37 cellular contexts compared by ENCODE assay signal in the genomic region with DNA sequence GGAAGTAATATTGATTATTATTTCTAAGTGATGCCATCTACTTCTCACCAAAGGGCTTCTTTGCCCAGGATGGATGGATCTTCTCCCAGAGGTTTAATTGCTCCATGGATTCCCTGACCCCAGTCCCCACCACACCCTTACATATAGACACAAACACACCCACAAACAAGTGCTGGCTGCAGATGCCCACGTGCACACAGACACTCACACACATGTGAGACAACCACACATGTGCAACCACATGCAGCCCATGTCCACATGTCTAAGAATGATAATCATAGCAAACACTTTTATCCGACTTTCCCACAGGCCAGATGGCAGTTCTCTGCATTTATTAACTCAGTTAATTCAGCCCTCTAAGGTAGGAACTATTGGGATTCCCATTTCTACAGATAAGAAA. TPM values are rescaled to one million over a fixed set of nuclear protein-coding genes. Genes with fewer than 3 reads are reported as not detected.
A peak's percentile ranks its signal among the peaks of the same experiment; 100 is the strongest.
DNase-seq lines count a peak whose midpoint lies in the region; ATAC-seq, FAIRE-seq and TF ChIP-seq lines count a peak whose summit lies in the region.
"Had no signal": no experiment of that assay in that cellular context is flagged by ENCODE, and none has a peak within 500 bp of the region (broad histone marks: within the 10 kb centered on the region; RNA-seq: fewer than 3 reads in every experiment).

No MANE protein-coding gene starts in this region.

- no peaks in the 10 kb centered on the region for H3K27me3 Mint-ChIP-seq in type B pancreatic cell

- WGBS in HepG2 (ENCODE audit: low lambda C conversion rate) = 19% methylated on average over 2 of the region's 2 CpGs
- 86% methylated on average over 1 of the region's 2 CpGs for WGBS in right lobe of liver (ENCODE audit: insufficient coverage, low coverage, low lambda C conversion rate, missing lambda C conversion rate)
- WGBS in spleen, 5 donors = 60 to 84% (median 71%) methylated on average over 2 of the region's 2 CpGs

- no peak for FAIRE-seq in HepG2 (lab: Jason Lieb, UNC)
- peak; percentile 20 for FAIRE-seq in HTR-8/SVneo (lab: Jason Lieb, UNC)
- FAIRE-seq: A204.1, A549, D721Med had no signal

- no TSS peak for BruUV-seq in HepG2 (replicated peaks; lab: Mats Ljungman, UMichigan)

- no peaks in the 10 kb centered on the region for H3K36me3 Mint-ChIP-seq in type B pancreatic cell
- H3K36me3 Mint-ChIP-seq: CD14-positive monocyte; CD4-positive, alpha-beta memory T cell; CD4-positive, CD25-positive, alpha-beta regulatory T cell; CD8-positive, alpha-beta memory T cell; CD8-positive, alpha-beta T cell had no signal

- peaks cover 9% of the 10 kb centered on the region; the same call in 1 of the 2 replicates for H3K4me1 ChIP-seq in HepG2 (ENCODE audit: insufficient read depth, low read length)
- H3K4me1 ChIP-seq in right lobe of liver = peaks cover 0 to 13% (median 2%) of the 10 kb centered on the region in 4 donors
- H3K4me1 ChIP-seq in spleen = peaks cover 14 to 85% (median 72%) of the 10 kb centered on the region in 6 donors
- H3K4me1 ChIP-seq: A549, BE2C, Caco-2 had no signal

- no peak overlapping the region for H3K4me3 Mint-ChIP-seq in type B pancreatic cell
- H3K4me3 Mint-ChIP-seq: B cell; CD4-positive, alpha-beta memory T cell; CD4-positive, alpha-beta T cell; CD4-positive, CD25-positive, alpha-beta regulatory T cell; CD8-positive, alpha-beta memory T cell; CD8-positive, alpha-beta T cell had no signal

- no peaks in the 10 kb centered on the region for H3K9me3 Mint-ChIP-seq in type B pancreatic cell
- H3K9me3 Mint-ChIP-seq: CD4-positive, alpha-beta T cell; CD8-positive, alpha-beta memory T cell; CD8-positive, alpha-beta T cell had no signal

- H2AFZ ChIP-seq in HepG2 (ENCODE audit: low read length) = no peak overlapping the region

- H4K20me1 ChIP-seq in HepG2 (ENCODE audit: insufficient read depth, low read length) = no peaks in the 10 kb centered on the region
- H4K20me1 ChIP-seq: BLaER1; BLaER1 treated with 17β-estradiol and CSF1 and Interleukin-3, amounts not matched to agents 10 nM and 100 nM had no signal

- H3K4me2 ChIP-seq in HepG2 (ENCODE audit: low read depth, low read length) = no peak overlapping the region
- H3K4me2 ChIP-seq: A549; BLaER1; BLaER1 treated with 17β-estradiol and CSF1 and Interleukin-3, amounts not matched to agents 10 nM and 100 nM had no signal

- POLR2A ChIA-PET in HepG2 (lab: Yijun Ruan, JAX) = no interaction called here

- TF ChIP-seq CTCF in HepG2 (CRISPR knock-in tag; IDR thresholded peaks at IDR 0.05) (no peak), right lobe of liver (IDR thresholded peaks at IDR 0.05) (no peak), VCaP (conservative IDR thresholded peaks at IDR 0.05) (no peak), spleen (IDR thresholded peaks at IDR 0.05 in 8 of 11, conservative IDR thresholded peaks at IDR 0.05 in 3 of 11) (no peak), type B pancreatic cell (conservative IDR thresholded peaks at IDR 0.05) (no peak)

- H3K36me3 ChIP-seq in HepG2 (replicated peaks in 1 of 2; ENCODE audit: control insufficient read depth in 1 of 2, insufficient read depth in 2 of 2, low read length in 2 of 2) (no peaks in the 10 kb centered on the region), right lobe of liver (no peaks in the 10 kb centered on the region), spleen (no peaks in the 10 kb centered on the region)
- H3K36me3 ChIP-seq: BE2C; BLaER1; BLaER1 treated with 17β-estradiol and CSF1 and Interleukin-3, amounts not matched to agents 10 nM and 100 nM had no signal

- no peak overlapping the region for H3K27ac Mint-ChIP-seq in type B pancreatic cell
- H3K27ac Mint-ChIP-seq: B cell; CD14-positive monocyte; CD4-positive, alpha-beta memory T cell; CD4-positive, alpha-beta T cell; CD4-positive, CD25-positive, alpha-beta regulatory T cell; CD8-positive, alpha-beta memory T cell; CD8-positive, alpha-beta T cell had no signal

- CTCF ChIA-PET in HepG2 (lab: Yijun Ruan, JAX; ENCODE audit: low intra/inter-chr PET ratio, low total read pairs) = no interaction called here

- no peak overlapping the region for H3K9ac ChIP-seq in HepG2 (ENCODE audit: insufficient read depth, low read depth, low read length)
- H3K9ac ChIP-seq: BLaER1; BLaER1 treated with 17β-estradiol and CSF1 and Interleukin-3, amounts not matched to agents 10 nM and 100 nM had no signal

- in situ Hi-C loops in HepG2 (cut with HindIII; ENCODE audit: extremely low pct_ligation_motif_present, low pct_unique_long_range_greater_than_20kb) = no loop called here

- TF ChIP-seq EP300 in HepG2 (IDR thresholded peaks at IDR 0.05; ENCODE audit: low read depth in 2 of 2, low read length in 2 of 2) (no peak), HepG2 (CRISPR knock-in tag; IDR thresholded peaks at IDR 0.05; ENCODE audit: borderline replicate concordance) (no peak)

- no peaks in the 10 kb centered on the region for H3K79me2 ChIP-seq in HepG2 (ENCODE audit: insufficient read depth, low read length)

- H3K4me3 ChIP-seq in HepG2 (replicated peaks in 1 of 3; ENCODE audit: insufficient read depth in 1 of 3, low read depth in 2 of 3, low read length in 3 of 3) (no peak overlapping the region), right lobe of liver (no peak overlapping the region), spleen (peak overlapping the region in 1 of 8 donors; percentile 32)
- H3K4me3 ChIP-seq: A549; BLaER1; BLaER1 treated with 17β-estradiol and CSF1 and Interleukin-3, amounts not matched to agents 10 nM and 100 nM had no signal

- TF ChIP-seq POLR2A in HepG2 (IDR thresholded peaks at IDR 0.05; ENCODE audit: insufficient read depth in 1 of 2, low read depth in 2 of 2, low read length in 2 of 2) (no peak), right lobe of liver (IDR thresholded peaks at IDR 0.05) (no peak), spleen (IDR thresholded peaks at IDR 0.05) (no peak)

- TF ChIP-seq RAD21 in HepG2 (CRISPR knock-in tag; IDR thresholded peaks at IDR 0.05) = no peak

- no peak for DNase-seq in HepG2 (ENCODE audit: low spot score)
- no peak for DNase-seq in right lobe of liver
- no peak for DNase-seq in HTR-8/SVneo (ENCODE audit: insufficient read length, low spot score)
- DNase-seq in spleen = no peak
- no peak for DNase-seq in NCI-H345 (lab: John Stamatoyannopoulos, UW)
- DNase-seq in type B pancreatic cell (ENCODE audit: extremely low spot score, unreplicated experiment) = no peak
- no peak for DNase-seq in OCI-M1 (lab: John Stamatoyannopoulos, UW)
- DNase-seq: 8988T; ACHN; AML-193; BE2C; C1 segment of cervical spinal cord; Caco-2; Calu3; CD4-positive, alpha-beta memory T cell; CD4-positive, alpha-beta T cell; CD4-positive, CD25-positive, alpha-beta regulatory T cell; CD8-positive, alpha-beta memory T cell; CD8-positive, alpha-beta T cell; COR-L47; DMS 273 treated with DMSO at 0.1 percent for 48 hours; DMS153; DMS53; DMS79; DMS79 treated with DMSO at 0.1 percent for 48 hours; DND-41; EL had no signal

- H3K27ac ChIP-seq in HepG2 (ENCODE audit: extremely low read length, insufficient read depth, low read length) (no peak overlapping the region), right lobe of liver (no peak overlapping the region), VCaP (peak overlapping the region; percentile 55; the same call in 1 of the 2 replicates), spleen (peak overlapping the region in 5 of 8 donors; percentile 53 to 77 (median 75))
- H3K27ac ChIP-seq: 22Rv1; A549; BLaER1; BLaER1 treated with 17β-estradiol and CSF1 and Interleukin-3, amounts not matched to agents 10 nM and 100 nM; C4-2B had no signal

- intact Hi-C loops in HepG2 (cut with micrococcal nuclease; ENCODE audit: unreplicated experiment) = no loop called here
- intact Hi-C loops in right lobe of liver (cut with DNase I) = no loop called here
- intact Hi-C loops in spleen (cut with DNase I; ENCODE audit: low total_unique reads) = loop anchor here (5.0 kb wide), 1 partner anchor 42 kb away; a partner anchor contains a TSS

- ATAC-seq in HepG2 (no peak), right lobe of liver (no peak)
- ATAC-seq: A549; CD8-positive, alpha-beta T cell had no signal

- no peaks in the 10 kb centered on the region for H3K9me3 ChIP-seq in HepG2 (ENCODE audit: low read length)
- no peaks in the 10 kb centered on the region for H3K9me3 ChIP-seq in right lobe of liver
- no peaks in the 10 kb centered on the region for H3K9me3 ChIP-seq in spleen
- H3K9me3 ChIP-seq: A549; BE2C; BLaER1; BLaER1 treated with 17β-estradiol and CSF1 and Interleukin-3, amounts not matched to agents 10 nM and 100 nM; Caco-2 had no signal

- H3K27me3 ChIP-seq in HepG2 (ENCODE audit: control insufficient read depth in 1 of 2, insufficient read depth in 2 of 2, low read length in 2 of 2) (no peaks in the 10 kb centered on the region; a peak in 1 of 5 replicates), right lobe of liver (no peaks in the 10 kb centered on the region), spleen (replicated peaks in 1 of 7) (peaks cover 0 to 7% (median 0%) of the 10 kb centered on the region in 7 donors)
- H3K27me3 ChIP-seq: BE2C; BLaER1; BLaER1 treated with 17β-estradiol and CSF1 and Interleukin-3, amounts not matched to agents 10 nM and 100 nM had no signal

- peaks cover 28% of the 10 kb centered on the region for H3K4me1 Mint-ChIP-seq in type B pancreatic cell (ENCODE audit: unreplicated experiment)
- H3K4me1 Mint-ChIP-seq: B cell; CD4-positive, alpha-beta memory T cell; CD4-positive, CD25-positive, alpha-beta regulatory T cell; CD8-positive, alpha-beta memory T cell had no signal

RNA-seq across cellular contexts. Expression of a gene that starts 44.2 kb away (rescaled TPM):
- total RNA-seq in HepG2 (2016; rRNA removed; fragmentation: Illumina TruSeq; extraction: Trizol) = 0.11 and 0.18 TPM in 2 replicates
- total RNA-seq in HepG2 (2016; cell fraction: cytosol; rRNA removed; fragmentation: Illumina TruSeq; extraction: Trizol; ENCODE audit: low read depth) = not detected in 2 replicates
- total RNA-seq in HepG2 (2016; cell fraction: insoluble cytoplasmic fraction; rRNA removed; fragmentation: Illumina TruSeq; extraction: Trizol) = 0.06 and 0.27 TPM in 2 replicates
- 0.03 and 0.09 TPM in 2 replicates for total RNA-seq in HepG2 (2016; cell fraction: membrane; rRNA removed; fragmentation: Illumina TruSeq; extraction: Trizol)
- 0.13 and 0.25 TPM in 2 replicates for total RNA-seq in HepG2 (2016; cell fraction: nucleus; rRNA removed; fragmentation: Illumina TruSeq; extraction: Trizol)
- 0.08 and 0.14 TPM in 2 replicates for polyA plus RNA-seq in HepG2 (2011; rRNA removed)
- polyA plus RNA-seq in HepG2 (2011; cell fraction: cytosol; rRNA removed) = 0.04 and 0.10 TPM in 2 replicates
- polyA plus RNA-seq in HepG2 (2011; cell fraction: nucleus; rRNA removed) = 0.14 and 0.24 TPM in 2 replicates
- polyA plus RNA-seq in HepG2 (2012) = 0.11 and 0.28 TPM in 2 replicates
- polyA plus RNA-seq in HepG2 (2016; cell fraction: cytosol; fragmentation: Illumina TruSeq; extraction: Trizol; ENCODE audit: low read depth) = not detected in 2 replicates
- polyA plus RNA-seq in HepG2 (2016; cell fraction: insoluble cytoplasmic fraction; fragmentation: Illumina TruSeq; extraction: Trizol; ENCODE audit: low read depth) = 0.26 and 0.32 TPM in 2 replicates
- 0.05 and 0.07 TPM in 2 replicates for polyA plus RNA-seq in HepG2 (2016; cell fraction: membrane; fragmentation: Illumina TruSeq; extraction: Trizol; ENCODE audit: low read depth)
- 0.39 and 0.52 TPM in 2 replicates for polyA plus RNA-seq in HepG2 (2016; cell fraction: nucleus; fragmentation: Illumina TruSeq; extraction: Trizol; ENCODE audit: insufficient read depth, low read depth)
- polyA minus RNA-seq in HepG2 (2011; rRNA and poly(A)+ RNA removed; ENCODE audit: low replicate concordance) = 0.06 and 0.98 TPM in 2 replicates
- polyA minus RNA-seq in HepG2 (2011; cell fraction: cytosol; rRNA and poly(A)+ RNA removed) = 0.18 and 0.20 TPM in 2 replicates
- 0.12 and 0.13 TPM in 2 replicates for polyA minus RNA-seq in HepG2 (2011; cell fraction: nucleus; rRNA and poly(A)+ RNA removed)
- 10 to 100 TPM; 16.6 to 32.3 (median 22.5) TPM for total RNA-seq in right lobe of liver
- 100 to 1,000 TPM; 140 to 295 (median 194) TPM for total RNA-seq in spleen
- polyA plus RNA-seq in spleen = 10 to 100 TPM; 18.7 to 53.2 (median 27.3) TPM
- 104 and 114 TPM in 2 replicates for total RNA-seq in type B pancreatic cell (ENCODE audit: low replicate concordance)
- total RNA-seq: CD4-positive, CD25-positive, alpha-beta regulatory T cell had no signal
- polyA plus RNA-seq: CD8-positive, alpha-beta memory T cell had no signal

Comparison
In these comparisons a context has a peak if more than half of its experiments do, and no peak if none do; other contexts are left out.
1. RNA of a gene that starts 44.2 kb away (total RNA-seq): 140 to 295 TPM in spleen, 104 to 114 TPM in type B pancreatic cell and 16.6 to 32.3 TPM in right lobe of liver; 0.03 to 0.27 TPM in HepG2; every median in the first group is over 10 times any median in the second.
2. H3K27ac ChIP-seq: peak in VCaP (single experiment) and spleen (5 of 8); none in HepG2 (single experiment) and right lobe of liver (0 of 3).